In the genomic region with DNA sequence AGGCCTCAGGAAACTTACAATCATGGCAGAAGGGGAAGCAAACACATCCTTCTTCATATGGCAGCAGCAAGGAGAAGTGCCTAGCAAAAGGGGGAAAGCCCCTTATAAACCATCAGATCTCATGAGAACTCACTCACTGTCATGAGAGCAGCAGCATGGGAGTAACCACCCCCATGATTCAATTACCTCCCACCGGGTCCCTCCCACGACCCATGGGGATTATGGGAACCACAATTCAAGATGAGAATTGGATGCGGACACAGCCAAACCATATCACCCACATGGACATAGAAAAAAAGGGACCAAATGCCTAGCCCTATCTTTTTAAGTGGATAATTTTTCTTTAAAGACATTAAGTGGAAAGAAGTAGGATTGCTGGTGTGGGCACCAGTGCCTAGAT, we compare ENCODE assay signal across 4 cellular contexts.
DNase-seq lines count a peak whose midpoint lies in the region; ATAC-seq and TF ChIP-seq lines count a peak whose summit lies in the region.
"Not testable (repeated sequence)": the region's sequence is repeated elsewhere in the genome, so short reads cannot be mapped to it uniquely, and the experiment has no call there.

No MANE protein-coding gene starts in this region.

- H3K9me3 ChIP-seq in RWPE2 (ENCODE audit: severe bottlenecking); sigmoid colon: not testable (repeated sequence)

- TF ChIP-seq CTCF in RWPE2 (IDR thresholded peaks at IDR 0.05; ENCODE audit: poor library complexity, severe bottlenecking); sigmoid colon (IDR thresholded peaks at IDR 0.05): not testable (repeated sequence)

- not testable (repeated sequence) for H3K27ac ChIP-seq in RWPE2 (ENCODE audit: poor library complexity, severe bottlenecking); sigmoid colon

- WGBS in sigmoid colon, 2 donors: 93 to 95% methylated on average over 3 of the region's 3 CpGs

- ATAC-seq in RWPE2 (ENCODE audit: low read depth): not testable (repeated sequence)

- not testable (repeated sequence) for H3K27me3 ChIP-seq in RWPE2 (ENCODE audit: insufficient read depth, poor library complexity, severe bottlenecking); sigmoid colon

- not testable (repeated sequence) for H3K36me3 ChIP-seq in RWPE2 (ENCODE audit: low read depth); sigmoid colon

- DNase-seq in RWPE2 (ENCODE audit: low spot score) (peak; percentile 1), mesenteric fat pad (ENCODE audit: low spot score) (peak; percentile 28), sigmoid colon (peak; percentile 2)
- peak; percentile 10 for DNase-seq in activated effector memory CD4-positive, alpha-beta T cell treated with anti-CD3 and anti-CD28 coated beads, Interleukin-2, amount 50 U/mL, for 16 hours

- intact Hi-C loops in sigmoid colon (cut with DNase I): not testable (repeated sequence)

- not testable (repeated sequence) for TF ChIP-seq POLR2A in sigmoid colon (IDR thresholded peaks at IDR 0.05)

- not testable (repeated sequence) for H3K4me1 ChIP-seq in RWPE2 (ENCODE audit: insufficient read depth, poor library complexity, severe bottlenecking); sigmoid colon

- not testable (repeated sequence) for H3K4me3 ChIP-seq in RWPE2 (ENCODE audit: severe bottlenecking); sigmoid colon

- TF ChIP-seq EP300 in sigmoid colon (IDR thresholded peaks at IDR 0.05): not testable (repeated sequence)
